ENCODE assay signal across 8 cellular contexts in the genomic region with DNA sequence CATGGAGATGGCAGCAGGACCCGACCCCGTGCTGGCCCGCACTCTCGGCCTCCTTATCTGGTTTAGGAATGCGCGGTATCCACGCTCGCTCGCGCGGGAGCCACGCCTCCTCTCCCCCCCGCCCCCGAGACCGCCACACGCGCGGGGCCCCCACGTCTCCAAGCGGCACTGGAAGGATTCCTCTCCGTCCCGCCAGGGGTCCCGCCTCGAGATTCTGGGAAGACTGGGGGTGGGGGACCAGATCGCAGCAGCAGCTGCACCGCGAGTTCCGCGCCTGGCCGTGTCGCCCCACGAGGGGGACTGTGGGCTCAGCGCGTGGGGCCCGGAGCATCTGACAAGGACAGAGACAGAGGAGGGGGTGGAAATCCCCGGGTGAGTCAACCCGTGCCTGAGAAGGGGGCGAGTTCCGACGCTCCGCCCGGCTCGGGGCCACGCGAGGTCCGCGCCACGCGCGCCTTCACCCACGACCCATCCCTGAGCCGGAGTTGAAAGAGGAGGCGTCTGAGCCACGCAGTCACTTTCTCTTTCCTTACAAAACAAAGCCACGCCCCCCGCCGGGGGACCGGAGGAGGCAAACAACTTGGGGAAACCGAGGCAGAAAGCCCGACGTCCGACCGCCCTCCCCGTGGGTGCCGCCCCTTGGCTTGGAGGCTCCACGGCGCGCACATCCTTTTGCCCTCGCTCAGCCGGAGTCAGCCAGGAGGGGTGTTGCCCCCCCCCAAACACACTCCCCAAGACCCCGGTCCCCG. TPM values are rescaled to one million over a fixed set of nuclear protein-coding genes. Genes with fewer than 3 reads are reported as not detected.
DNase-seq lines count a peak whose midpoint lies in the region; ATAC-seq and TF ChIP-seq lines count a peak whose summit lies in the region.

No MANE protein-coding gene starts in this region.

- H3K27me3 ChIP-seq in adipocyte (replicated peaks; ENCODE audit: control insufficient read depth, insufficient read depth, low read length) (no peaks in the 10 kb centered on the region), smooth muscle cell (ENCODE audit: low read depth) (no peaks in the 10 kb centered on the region)

- H3K9ac ChIP-seq in adipocyte (ENCODE audit: low read length) (peak overlapping the region; percentile 96), smooth muscle cell (ENCODE audit: low read depth) (peak overlapping the region; percentile 91)

- peak overlapping the region; percentile 94 for H3K4me2 ChIP-seq in smooth muscle cell

- H3K36me3 ChIP-seq in adipocyte (ENCODE audit: control insufficient read depth, insufficient read depth, low read length, severe bottlenecking) (no peaks in the 10 kb centered on the region), smooth muscle cell (ENCODE audit: low read depth) (no peaks in the 10 kb centered on the region)

- H3K4me3 ChIP-seq in adipocyte (ENCODE audit: low read length) (peak overlapping the region; percentile 92), iPS-11a (ENCODE audit: low read depth, low read length) (peak overlapping the region; percentile 65), smooth muscle cell (peak overlapping the region; percentile 91)

- ATAC-seq in GM21381 (IDR thresholded peaks at IDR 0.05; ENCODE audit: unreplicated experiment): no peak

- H2AFZ ChIP-seq in smooth muscle cell (ENCODE audit: low read depth): peak overlapping the region; percentile 82

- 2% methylated on average over 65 of the region's 72 CpGs for WGBS in smooth muscle cell (ENCODE audit: low lambda C conversion rate)

- H4K20me1 ChIP-seq in smooth muscle cell (ENCODE audit: low read depth): peaks cover 40% of the 10 kb centered on the region

- peak overlapping the region; percentile 83 for H3K27ac ChIP-seq in smooth muscle cell (ENCODE audit: low read depth)

- no peak for TF ChIP-seq CTCF in smooth muscle cell (IDR thresholded peaks at IDR 0.05; ENCODE audit: borderline replicate concordance, insufficient read depth, poor library complexity, severe bottlenecking)

- H3K9me3 ChIP-seq in adipocyte (ENCODE audit: control insufficient read depth, low read length) (no peaks in the 10 kb centered on the region), smooth muscle cell (replicated peaks; ENCODE audit: low read depth) (no peaks in the 10 kb centered on the region)

- DNase-seq in DMS79 treated with DMSO at 0.1 percent for 48 hours (lab: John Stamatoyannopoulos, UW) (peak; percentile 6), DMS79 (lab: John Stamatoyannopoulos, UW) (no peak), SK-N-DZ (ENCODE audit: low spot score) (peak; percentile 61), adipocyte (ENCODE audit: low read depth) (peak; percentile 81), smooth muscle cell (lab: John Stamatoyannopoulos, UW; ENCODE audit: unreplicated experiment) (peak; percentile 64), NCI-H2081 (lab: John Stamatoyannopoulos, UW) (no peak)

- H3K4me1 ChIP-seq in adipocyte (ENCODE audit: control insufficient read depth, insufficient read depth, low read length) (peaks cover 24% of the 10 kb centered on the region), smooth muscle cell (ENCODE audit: low read depth) (no peaks in the 10 kb centered on the region)

- H3F3A ChIP-seq in smooth muscle cell (ENCODE audit: low read depth): peaks cover 7% of the 10 kb centered on the region

- H3K79me2 ChIP-seq in smooth muscle cell (ENCODE audit: low read depth): peaks cover 21% of the 10 kb centered on the region

RNA-seq across cellular contexts. Expression of a gene that starts 0.8 kb away (rescaled TPM):
- 6.4 and 6.8 TPM in 2 replicates for polyA plus RNA-seq in SK-N-DZ (2014; cell fraction: cytosol; rRNA removed)
- 1.7 and 2.3 TPM in 2 replicates for polyA plus RNA-seq in SK-N-DZ (2014; cell fraction: nucleus; rRNA removed)
- total RNA-seq in smooth muscle cell: 6.4 and 9.8 TPM in 2 replicates
- 6.5 and 7.4 TPM in 2 replicates for polyA plus RNA-seq in smooth muscle cell

RNA-seq across cellular contexts. Expression of a gene that starts 21.7 kb away (rescaled TPM):
- 112 and 129 TPM in 2 replicates for polyA plus RNA-seq in SK-N-DZ (2014; cell fraction: cytosol; rRNA removed)
- 104 and 119 TPM in 2 replicates for polyA plus RNA-seq in SK-N-DZ (2014; cell fraction: nucleus; rRNA removed)
- 36.4 and 47.8 TPM in 2 replicates for total RNA-seq in smooth muscle cell
- 63.5 and 72.1 TPM in 2 replicates for polyA plus RNA-seq in smooth muscle cell

RNA-seq across cellular contexts. Expression of a gene that starts 35.6 kb away (rescaled TPM):
- 125 and 137 TPM in 2 replicates for polyA plus RNA-seq in SK-N-DZ (2014; cell fraction: cytosol; rRNA removed)
- polyA plus RNA-seq in SK-N-DZ (2014; cell fraction: nucleus; rRNA removed): 401 and 420 TPM in 2 replicates
- 37.6 and 39.5 TPM in 2 replicates for total RNA-seq in smooth muscle cell
- 56.7 and 78.4 TPM in 2 replicates for polyA plus RNA-seq in smooth muscle cell

RNA-seq across cellular contexts. Expression of a gene that starts 40.6 kb away (rescaled TPM):
- polyA plus RNA-seq in SK-N-DZ (2014; cell fraction: cytosol; rRNA removed): 0.16 TPM in 1 of 2 replicates, not detected in the other
- not detected in 2 replicates for polyA plus RNA-seq in SK-N-DZ (2014; cell fraction: nucleus; rRNA removed)
- 4.6 and 10.4 TPM in 2 replicates for total RNA-seq in smooth muscle cell
- polyA plus RNA-seq in smooth muscle cell: 9.2 and 9.7 TPM in 2 replicates

RNA-seq across cellular contexts. Expression of a gene that starts 56.4 kb away (rescaled TPM):
- not detected in 2 replicates for polyA plus RNA-seq in SK-N-DZ (2014; cell fraction: cytosol; rRNA removed)
- not detected in 2 replicates for polyA plus RNA-seq in SK-N-DZ (2014; cell fraction: nucleus; rRNA removed)
- 0.90 and 1.9 TPM in 2 replicates for total RNA-seq in smooth muscle cell
- 2.2 and 3.4 TPM in 2 replicates for polyA plus RNA-seq in smooth muscle cell

Comparison
In these comparisons a context has a peak if more than half of its experiments do, and no peak if none do; other contexts are left out.
1. DNase-seq: peak in DMS79 treated with DMSO at 0.1 percent for 48 hours (single experiment), SK-N-DZ (single experiment), adipocyte (single experiment) and smooth muscle cell (single experiment); none in DMS79 (single experiment) and NCI-H2081 (0 of 2).
2. Peak in every context shown above with its lines, with median percentiles within 50 percentile points of each other: H3K4me3 ChIP-seq.